ENCODE assay signal across 19 cellular contexts in genomic region chr14:100234511-100234910, GRCh38. TPM values are rescaled to one million over a fixed set of nuclear protein-coding genes. Genes with fewer than 3 reads are reported as not detected.
DNase-seq lines count a peak whose midpoint lies in the region; ATAC-seq and TF ChIP-seq lines count a peak whose summit lies in the region.
"Had no signal": no experiment of that assay in that cellular context is flagged by ENCODE, and none has a peak within 500 bp of the region (broad histone marks: within the 10 kb centered on the region; RNA-seq: fewer than 3 reads in every experiment).

No MANE protein-coding gene starts in this region.

- H3K9me3 Mint-ChIP-seq in CD4-positive, CD25-positive, alpha-beta regulatory T cell, result peaks cover 0 to under 1% (median 0%) of the 10 kb centered on the region in 7 donors
- H3K9me3 Mint-ChIP-seq in activated naive CD8-positive, alpha-beta T cell (ENCODE audit: low read depth), result no peaks in the 10 kb centered on the region

- H2AFZ ChIP-seq in MM.1S (ENCODE audit: low read length) (no peak overlapping the region), PC-9 (no peak overlapping the region)

- H3K4me2 ChIP-seq in BLaER1 (peak overlapping the region; percentile 77; the same call in 1 of the 2 replicates), MM.1S (ENCODE audit: low read depth, low read length) (no peak overlapping the region), PC-9 (no peak overlapping the region)

- H4K20me1 ChIP-seq in BLaER1 (peaks cover 86% of the 10 kb centered on the region), MM.1S (ENCODE audit: insufficient read depth, low read length) (no peaks in the 10 kb centered on the region), PC-9 (ENCODE audit: insufficient read depth) (peaks cover 11% of the 10 kb centered on the region)

- H3K79me2 ChIP-seq in MM.1S (ENCODE audit: low read length), result peaks cover 34% of the 10 kb centered on the region
- H3K79me2 ChIP-seq in PC-9 (ENCODE audit: low read depth), result peaks cover 56% of the 10 kb centered on the region

- TF ChIP-seq CTCF in MM.1S (IDR thresholded peaks at IDR 0.05; ENCODE audit: low read length) (no peak), PC-9 (conservative IDR thresholded peaks at IDR 0.05) (no peak)

- peaks cover 38% of the 10 kb centered on the region for H3K4me1 ChIP-seq in BLaER1
- H3K4me1 ChIP-seq in CD4-positive, CD25-positive, alpha-beta regulatory T cell (ENCODE audit: control insufficient read depth, insufficient read depth, low read length, poor library complexity, severe bottlenecking), result peaks cover 24% of the 10 kb centered on the region
- H3K4me1 ChIP-seq in MM.1S (ENCODE audit: low read length), result peaks cover 9% of the 10 kb centered on the region; the same call in 1 of the 2 replicates
- H3K4me1 ChIP-seq in PC-9 (replicated peaks; ENCODE audit: insufficient read depth), result peaks cover 13% of the 10 kb centered on the region

- H3K9me2 ChIP-seq in MM.1S (replicated peaks; ENCODE audit: insufficient read depth, low read length) (no peaks in the 10 kb centered on the region), PC-9 (ENCODE audit: insufficient read depth) (no peaks in the 10 kb centered on the region)

- peak overlapping the region; percentile 62 to 86 (median 79) for H3K27ac Mint-ChIP-seq in CD4-positive, CD25-positive, alpha-beta regulatory T cell
- H3K27ac Mint-ChIP-seq in activated naive CD8-positive, alpha-beta T cell, result peak overlapping the region; percentile 87

- H3K9ac ChIP-seq in BLaER1 (peak overlapping the region; percentile 7; the same call in 1 of the 2 replicates), MM.1S (ENCODE audit: low read length) (no peak overlapping the region)

- H3K4me3 Mint-ChIP-seq in CD4-positive, CD25-positive, alpha-beta regulatory T cell, result peak overlapping the region in 3 of 4 donors; percentile 4 to 99 (median 64)
- H3K4me3 Mint-ChIP-seq in activated naive CD8-positive, alpha-beta T cell, result peak overlapping the region; percentile 64

- no peaks in the 10 kb centered on the region for H3K9me3 ChIP-seq in BLaER1
- no peaks in the 10 kb centered on the region for H3K9me3 ChIP-seq in CD4-positive, CD25-positive, alpha-beta regulatory T cell (ENCODE audit: control insufficient read depth in 2 of 2, low read length in 2 of 2)
- no peaks in the 10 kb centered on the region for H3K9me3 ChIP-seq in MM.1S (replicated peaks; ENCODE audit: insufficient read depth, low read length)
- H3K9me3 ChIP-seq in PC-9 (ENCODE audit: insufficient read depth, low read depth), result no peaks in the 10 kb centered on the region
- H3K9me3 ChIP-seq: psoas muscle, thyroid gland had no signal

- BruUV-seq in PC-9 (replicated peaks; lab: Mats Ljungman, UMichigan), result no TSS peak

- peaks cover 7% of the 10 kb centered on the region for H3K36me3 Mint-ChIP-seq in CD4-positive, CD25-positive, alpha-beta regulatory T cell
- peaks cover 4% of the 10 kb centered on the region for H3K36me3 Mint-ChIP-seq in activated naive CD8-positive, alpha-beta T cell

- H3K27ac ChIP-seq in BLaER1, result no peak overlapping the region
- no peak overlapping the region for H3K27ac ChIP-seq in CD4-positive, CD25-positive, alpha-beta regulatory T cell (ENCODE audit: insufficient read depth, low read length, poor library complexity, severe bottlenecking)
- peak overlapping the region; percentile 29; the same call in 1 of the 2 replicates for H3K27ac ChIP-seq in MM.1S (ENCODE audit: low read length)
- H3K27ac ChIP-seq in PC-9, result no peak overlapping the region
- H3K27ac ChIP-seq: psoas muscle, SJSA1, thyroid gland, WERI-Rb-1 had no signal

- H3K4me1 Mint-ChIP-seq in CD4-positive, CD25-positive, alpha-beta regulatory T cell, result peaks cover 20 to 55% (median 39%) of the 10 kb centered on the region in 4 donors
- peaks cover 56% of the 10 kb centered on the region for H3K4me1 Mint-ChIP-seq in activated naive CD8-positive, alpha-beta T cell (ENCODE audit: low read depth)

- POLR2A ChIA-PET in PC-9 (lab: Charles Lee; ENCODE audit: unreplicated experiment), result no interaction called here

- H3K36me3 ChIP-seq in BLaER1, result peaks cover 61% of the 10 kb centered on the region
- peaks cover 2% of the 10 kb centered on the region for H3K36me3 ChIP-seq in CD4-positive, CD25-positive, alpha-beta regulatory T cell (ENCODE audit: control insufficient read depth, insufficient read depth, low read length)
- no peaks in the 10 kb centered on the region for H3K36me3 ChIP-seq in MM.1S (replicated peaks; ENCODE audit: insufficient read depth, low read length)
- no peaks in the 10 kb centered on the region for H3K36me3 ChIP-seq in PC-9 (ENCODE audit: low read depth)

- peak in 1 of 3 donors; percentile 40 for DNase-seq in CD4-positive, CD25-positive, alpha-beta regulatory T cell
- DNase-seq in MM.1S (peak; percentile 30), PC-9 (no peak), CD1c-positive myeloid dendritic cell (ENCODE audit: extremely low spot score) (no peak)
- DNase-seq: activated effector memory CD4-positive, alpha-beta T cell treated with Interleukin-2 at 50 U/mL for 16 hours; aorta; dermis blood vessel endothelial cell; kidney glomerular epithelial cell; NCI-H1105 treated with DMSO at 0.1 percent for 48 hours; NCI-H2029 treated with DMSO at 0.1 percent for 48 hours; NCI-H446; psoas muscle; thyroid gland; WERI-Rb-1 had no signal

- CTCF ChIA-PET in PC-9 (lab: Charles Lee), result no interaction called here

- intact Hi-C loops in PC-9 (cut with micrococcal nuclease; ENCODE audit: unreplicated experiment), result no loop called here

- no peak for ATAC-seq in CD4-positive, CD25-positive, alpha-beta regulatory T cell (ENCODE audit: low read depth in 2 of 2)
- no peak for ATAC-seq in GM18907 (IDR thresholded peaks at IDR 0.05; ENCODE audit: unreplicated experiment)
- ATAC-seq: Panc1, psoas muscle had no signal

- H3K27me3 ChIP-seq in BLaER1 (no peaks in the 10 kb centered on the region), MM.1S (replicated peaks; ENCODE audit: insufficient read depth, low read length) (no peaks in the 10 kb centered on the region), PC-9 (ENCODE audit: insufficient read depth, low read depth) (no peaks in the 10 kb centered on the region)
- H3K27me3 ChIP-seq in CD4-positive, CD25-positive, alpha-beta regulatory T cell (ENCODE audit: control insufficient read depth, insufficient read depth, low read length), result no peaks in the 10 kb centered on the region
- H3K27me3 ChIP-seq: SJSA1, thyroid gland had no signal

- H3K27me3 Mint-ChIP-seq in CD4-positive, CD25-positive, alpha-beta regulatory T cell, result peaks cover 6% of the 10 kb centered on the region
- no peaks in the 10 kb centered on the region for H3K27me3 Mint-ChIP-seq in activated naive CD8-positive, alpha-beta T cell

- peaks cover 3% of the 10 kb centered on the region; the same call in 1 of the 2 replicates for H3F3A ChIP-seq in MM.1S (ENCODE audit: insufficient read depth, low read length)
- no peaks in the 10 kb centered on the region for H3F3A ChIP-seq in PC-9 (ENCODE audit: insufficient read depth, low read depth)

- H3K4me3 ChIP-seq in BLaER1, result no peak overlapping the region
- H3K4me3 ChIP-seq in CD4-positive, CD25-positive, alpha-beta regulatory T cell (ENCODE audit: low read depth, low read length), result no peak overlapping the region
- no peak overlapping the region for H3K4me3 ChIP-seq in MM.1S (ENCODE audit: low read length)
- no peak overlapping the region for H3K4me3 ChIP-seq in PC-9
- H3K4me3 ChIP-seq: psoas muscle, SJSA1, thyroid gland had no signal

RNA-seq across cellular contexts. Expression of gene YY1, which starts 4.4 kb away (rescaled TPM):
- 79.4 TPM for total RNA-seq in CD4-positive, CD25-positive, alpha-beta regulatory T cell
- 10 to 100 TPM; 16.4 to 21.9 (median 19.0) TPM for polyA plus RNA-seq in CD4-positive, CD25-positive, alpha-beta regulatory T cell
- total RNA-seq in PC-9 (2021), result 32.3 and 35.8 TPM in 2 replicates
